19 cellular contexts compared by ENCODE assay signal in genomic region chr17:48269209-48269608, GRCh38.
DNase-seq lines count a peak whose midpoint lies in the region; ATAC-seq, FAIRE-seq and TF ChIP-seq lines count a peak whose summit lies in the region.
"Had no signal": no experiment of that assay in that cellular context is flagged by ENCODE, and none has a peak within 500 bp of the region (broad histone marks: within the 10 kb centered on the region; RNA-seq: fewer than 3 reads in every experiment).

No MANE protein-coding gene starts in this region.

- TF ChIP-seq RAD21 in K562 (CRISPR knock-in tag; conservative IDR thresholded peaks at IDR 0.05 in 1 of 2, IDR thresholded peaks at IDR 0.05 in 1 of 2) = no peak

- FAIRE-seq in K562 (lab: Jason Lieb, UNC) = peak; percentile 70
- FAIRE-seq: A204.1, D721Med, GM12891 had no signal

- no peaks in the 10 kb centered on the region for H3K27me3 ChIP-seq in CD4-positive, alpha-beta T cell (ENCODE audit: control insufficient read depth, insufficient read depth, low read length)
- no peaks in the 10 kb centered on the region for H3K27me3 ChIP-seq in K562 (ENCODE audit: control insufficient read depth in 2 of 2, insufficient read depth in 2 of 2, low read length in 2 of 2)
- H3K27me3 ChIP-seq: BLaER1 had no signal

- TF ChIP-seq EP300 in K562 (IDR thresholded peaks at IDR 0.05; ENCODE audit: low read length) = no peak

- in situ Hi-C loops in K562 (cut with MboI) = no loop called here

- H3K79me2 ChIP-seq in K562 (ENCODE audit: control insufficient read depth, insufficient read depth, low read length) = no peaks in the 10 kb centered on the region

- H3K4me3 ChIP-seq in K562 = no peak overlapping the region
- H3K4me3 ChIP-seq: BLaER1 had no signal

- H3K27me3 Mint-ChIP-seq in CD4-positive, alpha-beta T cell = no peaks in the 10 kb centered on the region
- H3K27me3 Mint-ChIP-seq in T-cell = no peaks in the 10 kb centered on the region
- peaks cover 78% of the 10 kb centered on the region for H3K27me3 Mint-ChIP-seq in MCF 10A (ENCODE audit: insufficient read depth, unreplicated experiment)
- H3K27me3 Mint-ChIP-seq: CD4-positive, CD25-positive, alpha-beta regulatory T cell had no signal

- ATAC-seq in CD4-positive, alpha-beta T cell (ENCODE audit: poor library complexity) = no peak
- ATAC-seq in T-cell (replicated peaks in 1 of 4) (no peak), K562 (peak; percentile 39; the same call in 1 of the 3 replicates), HG03565 (IDR thresholded peaks at IDR 0.05; ENCODE audit: unreplicated experiment) (no peak)
- ATAC-seq: CD8-positive, alpha-beta T cell had no signal

- H3K36me3 Mint-ChIP-seq in CD4-positive, alpha-beta T cell (ENCODE audit: low read depth) = peaks cover 12% of the 10 kb centered on the region
- peaks cover 3% of the 10 kb centered on the region for H3K36me3 Mint-ChIP-seq in T-cell
- no peaks in the 10 kb centered on the region for H3K36me3 Mint-ChIP-seq in MCF 10A (ENCODE audit: insufficient read depth, unreplicated experiment)
- H3K36me3 Mint-ChIP-seq: CD14-positive monocyte; CD4-positive, CD25-positive, alpha-beta regulatory T cell had no signal

- H3K27ac ChIP-seq in CD4-positive, alpha-beta T cell (ENCODE audit: low read depth, low read length) = no peak overlapping the region
- no peak overlapping the region for H3K27ac ChIP-seq in K562 (ENCODE audit: extremely low read depth, low read depth, low read length)
- H3K27ac ChIP-seq: BLaER1 had no signal

- H3K9me3 ChIP-seq in CD4-positive, alpha-beta T cell (ENCODE audit: control insufficient read depth, low read length) = no peaks in the 10 kb centered on the region
- no peaks in the 10 kb centered on the region for H3K9me3 ChIP-seq in K562 (replicated peaks; ENCODE audit: control insufficient read depth, insufficient read depth, low read depth, low read length)
- H3K9me3 ChIP-seq: BE2C, BLaER1, Caco-2 had no signal

- H3K4me3 Mint-ChIP-seq in CD4-positive, alpha-beta T cell = no peak overlapping the region
- no peak overlapping the region for H3K4me3 Mint-ChIP-seq in T-cell
- H3K4me3 Mint-ChIP-seq in MCF 10A (ENCODE audit: unreplicated experiment) = no peak overlapping the region
- H3K4me3 Mint-ChIP-seq: CD14-positive monocyte; CD4-positive, CD25-positive, alpha-beta regulatory T cell; CD8-positive, alpha-beta T cell had no signal

- H3K9ac ChIP-seq in K562 (ENCODE audit: insufficient read depth in 1 of 2, low read depth in 2 of 2, low read length in 2 of 2) = no peak overlapping the region
- H3K9ac ChIP-seq: BLaER1 had no signal

- CTCF ChIA-PET in CD4-positive, alpha-beta T cell (lab: Charles Lee) = no interaction called here
- CTCF ChIA-PET in T-cell (lab: Charles Lee) (no interaction called here), K562 (lab: Yijun Ruan, JAX; ENCODE audit: low intra/inter-chr PET ratio) (no interaction called here), MCF 10A (lab: Yijun Ruan, JAX) (interaction anchor here (1.0 kb wide), 1 partner anchor 39 kb away, joined by 5 read pairs; no protein-coding TSS in a partner anchor)

- H2AFZ ChIP-seq in K562 (ENCODE audit: low read depth, low read length) = peak overlapping the region; percentile 5; the same call in 1 of the 2 replicates

- no peaks in the 10 kb centered on the region for H3K9me3 Mint-ChIP-seq in CD4-positive, alpha-beta T cell
- H3K9me3 Mint-ChIP-seq in T-cell (no peaks in the 10 kb centered on the region), MCF 10A (ENCODE audit: unreplicated experiment) (no peaks in the 10 kb centered on the region)
- H3K9me3 Mint-ChIP-seq: CD4-positive, CD25-positive, alpha-beta regulatory T cell; CD8-positive, alpha-beta T cell had no signal

- TF ChIP-seq POLR2A in K562 (conservative IDR thresholded peaks at IDR 0.05) = no peak

- no peak for TF ChIP-seq CTCF in CD4-positive, alpha-beta T cell (IDR thresholded peaks at IDR 0.05)
- TF ChIP-seq CTCF in K562 (IDR thresholded peaks at IDR 0.05 in 2 of 3, conservative IDR thresholded peaks at IDR 0.05 in 1 of 3; ENCODE audit: insufficient read depth in 2 of 3, low read depth in 1 of 3, low read length in 3 of 3) (no peak), MCF 10A (IDR thresholded peaks at IDR 0.05; ENCODE audit: unreplicated experiment) (no peak)

- H3K4me2 ChIP-seq in K562 (ENCODE audit: insufficient read depth, low read length) = no peak overlapping the region
- H3K4me2 ChIP-seq: BLaER1 had no signal

- peak overlapping the region; percentile 17 for H3K27ac Mint-ChIP-seq in CD4-positive, alpha-beta T cell
- H3K27ac Mint-ChIP-seq in T-cell = peak overlapping the region; percentile 22 to 49
- no peak overlapping the region for H3K27ac Mint-ChIP-seq in MCF 10A (ENCODE audit: low read depth, unreplicated experiment)
- H3K27ac Mint-ChIP-seq: CD14-positive monocyte; CD4-positive, CD25-positive, alpha-beta regulatory T cell; CD8-positive, alpha-beta T cell had no signal

- no peaks in the 10 kb centered on the region for H4K20me1 ChIP-seq in K562 (replicated peaks; ENCODE audit: control insufficient read depth, insufficient read depth, low read length)
- H4K20me1 ChIP-seq: BLaER1 had no signal

- POLR2A ChIA-PET in CD4-positive, alpha-beta T cell (lab: Charles Lee) = interaction anchor here (0.8 kb wide), 1 partner anchor 11 kb away, joined by 4 read pairs; no protein-coding TSS in a partner anchor
- POLR2A ChIA-PET in T-cell (lab: Charles Lee) = interaction anchor here in 1 of 2 donors (0.6 kb wide), 1 partner anchor 208 kb away, joined by 3 read pairs; no protein-coding TSS in a partner anchor
- POLR2A ChIA-PET in K562 (lab: Yijun Ruan, JAX) = no interaction called here
- POLR2A ChIA-PET in MCF 10A (lab: Yijun Ruan, JAX) = no interaction called here

- H3K9me1 ChIP-seq in K562 (ENCODE audit: control insufficient read depth, insufficient read depth, low read length) = no peaks in the 10 kb centered on the region

- no peak for DNase-seq in CD4-positive, alpha-beta T cell
- DNase-seq in T-cell = no peak
- DNase-seq in K562 (ENCODE audit: extremely low read depth in 1 of 4, low spot score in 3 of 4) = peak in 3 of 4 experiments; percentile 17 to 47 (median 24)
- DNase-seq in MCF 10A (ENCODE audit: unreplicated experiment) = no peak
- no peak for DNase-seq in AG20443 (ENCODE audit: low spot score)
- DNase-seq: 8988T; BE2C; C1 segment of cervical spinal cord; Caco-2; CD4-positive, CD25-positive, alpha-beta regulatory T cell; CD8-positive, alpha-beta T cell; DMS79 treated with DMSO at 0.1 percent for 48 hours; GF-D8 had no signal

- 28% methylated on average over 1 of the region's 1 CpG for whole genome bisulfite sequencing in K562 (ENCODE audit: insufficient coverage, low coverage, missing lambda C conversion rate)

- intact Hi-C loops in CD4-positive, alpha-beta T cell (cut with DNase I, micrococcal nuclease) = no loop called here
- intact Hi-C loops in K562 (cut with micrococcal nuclease) = no loop called here
- intact Hi-C loops in MCF 10A (cut with micrococcal nuclease) = no loop called here

- H3K4me1 ChIP-seq in K562 (replicated peaks in 1 of 2; ENCODE audit: control insufficient read depth in 2 of 2, insufficient read depth in 2 of 2, low read length in 2 of 2) = peaks cover 3 to 13% of the 10 kb centered on the region in 2 experiments; a peak in 4 of 5 replicates
- H3K4me1 ChIP-seq: BE2C had no signal

- BruUV-seq in K562 (replicated peaks; lab: Mats Ljungman, UMichigan) = no TSS peak
- no TSS peak for BruUV-seq in MCF 10A (replicated peaks; lab: Mats Ljungman, UMichigan)

- H3K4me1 Mint-ChIP-seq in CD4-positive, alpha-beta T cell (ENCODE audit: low read depth) = peaks cover 18% of the 10 kb centered on the region
- H3K4me1 Mint-ChIP-seq in T-cell = peaks cover 12 to 30% (median 23%) of the 10 kb centered on the region in 3 donors
- no peaks in the 10 kb centered on the region for H3K4me1 Mint-ChIP-seq in MCF 10A (ENCODE audit: insufficient read depth, unreplicated experiment)
- H3K4me1 Mint-ChIP-seq: CD14-positive monocyte had no signal

- no peaks in the 10 kb centered on the region for H3K36me3 ChIP-seq in K562 (ENCODE audit: control insufficient read depth, insufficient read depth, low read length)
- H3K36me3 ChIP-seq: BE2C, BLaER1 had no signal

TF ChIP-seq in K562, 482 proteins besides CTCF, POLR2A, EP300 and RAD21 (continues in another document):
- TF ChIP-seq CBFA2T2 (conservative IDR thresholded peaks at IDR 0.05) (0 out of 2 replicates have a peak, but pooled peaks have one; percentile 16), ARID1B (IDR thresholded peaks at IDR 0.05) (peak; percentile 42; the same call in 1 of the 2 replicates), TOE1 (IDR thresholded peaks at IDR 0.05; ENCODE audit: borderline replicate concordance) (no peak), TOE1 (CRISPR knock-in tag; IDR thresholded peaks at IDR 0.05; ENCODE audit: borderline replicate concordance, low read depth) (no peak), TCF3 (CRISPR knock-in tag; IDR thresholded peaks at IDR 0.05) (peak; percentile 40; the same call in 1 of the 2 replicates), ZHX1 (conservative IDR thresholded peaks at IDR 0.05; ENCODE audit: low read length) (no peak)

Comparison
In these comparisons a context has a peak if more than half of its experiments do, and no peak if none do; other contexts are left out.
1. DNase-seq: peak in K562 (3 of 4); none in CD4-positive, alpha-beta T cell (0 of 10), T-cell (0 of 34), MCF 10A (single experiment) and AG20443 (single experiment).